20 cellular contexts compared by ENCODE assay signal in the genomic region with DNA sequence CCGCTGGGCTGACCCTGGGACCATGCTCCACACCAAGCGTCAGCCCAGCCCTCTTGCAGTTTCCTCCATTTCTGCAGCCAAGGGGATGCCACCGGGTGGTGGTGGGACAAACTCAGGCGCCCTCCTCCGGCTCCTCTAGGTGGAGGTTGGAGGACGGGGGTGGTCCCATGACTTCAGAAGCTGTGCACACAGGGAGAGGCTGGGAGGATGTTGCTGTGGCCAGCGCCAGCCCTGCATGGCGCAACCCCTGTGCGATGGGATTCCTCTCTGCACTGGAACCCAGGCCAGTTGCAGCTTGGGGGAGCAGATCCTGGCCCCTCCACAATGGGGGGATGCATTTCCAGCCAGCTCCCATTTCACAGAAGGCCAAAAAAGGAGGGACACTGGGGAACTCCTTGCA.
DNase-seq lines count a peak whose midpoint lies in the region; ATAC-seq, FAIRE-seq and TF ChIP-seq lines count a peak whose summit lies in the region.
"Had no signal": no experiment of that assay in that cellular context is flagged by ENCODE, and none has a peak within 500 bp of the region (broad histone marks: within the 10 kb centered on the region; RNA-seq: fewer than 3 reads in every experiment).

No MANE protein-coding gene starts in this region.

- H4K20me1 ChIP-seq in GM23338 (replicated peaks; ENCODE audit: insufficient read depth), result no peaks in the 10 kb centered on the region
- no peaks in the 10 kb centered on the region for H4K20me1 ChIP-seq in HepG2 (ENCODE audit: insufficient read depth, low read length)

- H3K4me2 ChIP-seq in GM23338, result no peak overlapping the region
- no peak overlapping the region for H3K4me2 ChIP-seq in HepG2 (ENCODE audit: low read depth, low read length)

- ATAC-seq in GM23338 (peak; percentile 27; the same call in 1 of the 3 replicates), HepG2 (0 out of 3 replicates have a peak, but pooled peaks have one; percentile 26)

- CTCF ChIA-PET in HepG2 (lab: Yijun Ruan, JAX; ENCODE audit: low intra/inter-chr PET ratio, low total read pairs), result no interaction called here
- CTCF ChIA-PET in CD4-positive, alpha-beta memory T cell (lab: Charles Lee; ENCODE audit: partially characterized antibody), result no interaction called here

- H3K27ac ChIP-seq in GM23338 (ENCODE audit: low read depth) (no peak overlapping the region), coronary artery (no peak overlapping the region), HepG2 (ENCODE audit: extremely low read length, insufficient read depth, low read length) (no peak overlapping the region), sigmoid colon (no peak overlapping the region)
- H3K27ac ChIP-seq in CD4-positive, alpha-beta memory T cell (ENCODE audit: low read depth, low read length), result no peak overlapping the region

- H3K9me3 ChIP-seq in HepG2 (ENCODE audit: low read length), result no peaks in the 10 kb centered on the region
- H3K9me3 ChIP-seq in sigmoid colon, result no peaks in the 10 kb centered on the region
- no peaks in the 10 kb centered on the region for H3K9me3 ChIP-seq in CD4-positive, alpha-beta memory T cell (ENCODE audit: control insufficient read depth in 1 of 2, low read length in 2 of 2)
- H3K9me3 ChIP-seq: BE2C, Caco-2 had no signal

- H3K79me2 ChIP-seq in GM23338 (replicated peaks; ENCODE audit: insufficient read depth) (no peaks in the 10 kb centered on the region), HepG2 (ENCODE audit: insufficient read depth, low read length) (no peaks in the 10 kb centered on the region)

- POLR2A ChIA-PET in HepG2 (lab: Yijun Ruan, JAX), result no interaction called here
- POLR2A ChIA-PET in CD4-positive, alpha-beta memory T cell (lab: Charles Lee; ENCODE audit: partially characterized antibody), result no interaction called here

- no peak for TF ChIP-seq CTCF in GM23338 (conservative IDR thresholded peaks at IDR 0.05; ENCODE audit: low read depth in 2 of 2)
- TF ChIP-seq CTCF in coronary artery (IDR thresholded peaks at IDR 0.05), result no peak
- TF ChIP-seq CTCF in HepG2 (CRISPR knock-in tag; IDR thresholded peaks at IDR 0.05), result no peak
- no peak for TF ChIP-seq CTCF in sigmoid colon (IDR thresholded peaks at IDR 0.05)

- H3K4me1 ChIP-seq in GM23338 (ENCODE audit: insufficient read depth) (peaks cover 11% of the 10 kb centered on the region; the same call in 1 of the 2 replicates), HepG2 (ENCODE audit: insufficient read depth, low read length) (no peaks in the 10 kb centered on the region), sigmoid colon (no peaks in the 10 kb centered on the region)
- H3K4me1 ChIP-seq in CD4-positive, alpha-beta memory T cell (ENCODE audit: insufficient read depth, low read length), result no peaks in the 10 kb centered on the region
- H3K4me1 ChIP-seq: BE2C, Caco-2 had no signal

- no peaks in the 10 kb centered on the region for H3F3A ChIP-seq in GM23338 (replicated peaks; ENCODE audit: low read depth)

- no peak overlapping the region for H3K4me3 ChIP-seq in GM23338
- no peak overlapping the region for H3K4me3 ChIP-seq in coronary artery
- no peak overlapping the region for H3K4me3 ChIP-seq in HepG2 (replicated peaks in 1 of 3; ENCODE audit: insufficient read depth in 1 of 3, low read depth in 2 of 3, low read length in 3 of 3)
- H3K4me3 ChIP-seq in sigmoid colon, result no peak overlapping the region
- no peak overlapping the region for H3K4me3 ChIP-seq in CD4-positive, alpha-beta memory T cell (ENCODE audit: low read length in 2 of 2)

- no peaks in the 10 kb centered on the region for H3K36me3 Mint-ChIP-seq in GM23338 (ENCODE audit: low read depth)
- no peaks in the 10 kb centered on the region for H3K36me3 Mint-ChIP-seq in CD4-positive, alpha-beta memory T cell
- H3K36me3 Mint-ChIP-seq: CD4-positive, CD25-positive, alpha-beta regulatory T cell had no signal

- TF ChIP-seq POLR2A in HepG2 (IDR thresholded peaks at IDR 0.05; ENCODE audit: insufficient read depth in 1 of 2, low read depth in 2 of 2, low read length in 2 of 2), result no peak
- no peak for TF ChIP-seq POLR2A in sigmoid colon (IDR thresholded peaks at IDR 0.05)

- no peaks in the 10 kb centered on the region for H3K9me3 Mint-ChIP-seq in GM23338
- H3K9me3 Mint-ChIP-seq in CD4-positive, alpha-beta memory T cell, result peaks cover 0 to 6% (median 0%) of the 10 kb centered on the region in 8 donors
- H3K9me3 Mint-ChIP-seq: H9, IgD-negative memory B cell had no signal

- no peak for FAIRE-seq in HepG2 (lab: Jason Lieb, UNC)
- FAIRE-seq: A204.1, D721Med, G401.6, GM12891, GM19239, HTR-8/SVneo had no signal

- H3K36me3 ChIP-seq in GM23338 (ENCODE audit: insufficient read depth) (no peaks in the 10 kb centered on the region), HepG2 (replicated peaks in 1 of 2; ENCODE audit: control insufficient read depth in 1 of 2, insufficient read depth in 2 of 2, low read length in 2 of 2) (no peaks in the 10 kb centered on the region), sigmoid colon (no peaks in the 10 kb centered on the region)
- no peaks in the 10 kb centered on the region for H3K36me3 ChIP-seq in CD4-positive, alpha-beta memory T cell (ENCODE audit: insufficient read depth, low read length)
- H3K36me3 ChIP-seq: BE2C had no signal

- TF ChIP-seq EP300 in HepG2 (IDR thresholded peaks at IDR 0.05; ENCODE audit: low read depth in 2 of 2, low read length in 2 of 2), result no peak
- no peak for TF ChIP-seq EP300 in HepG2 (CRISPR knock-in tag; IDR thresholded peaks at IDR 0.05; ENCODE audit: borderline replicate concordance)
- TF ChIP-seq EP300 in sigmoid colon (IDR thresholded peaks at IDR 0.05), result no peak

- no peak for TF ChIP-seq RAD21 in HepG2 (CRISPR knock-in tag; IDR thresholded peaks at IDR 0.05)

- H3K27me3 ChIP-seq in GM23338 (ENCODE audit: insufficient read depth) (no peaks in the 10 kb centered on the region), HepG2 (ENCODE audit: control insufficient read depth in 1 of 2, insufficient read depth in 2 of 2, low read length in 2 of 2) (peaks cover 7 to 60% of the 10 kb centered on the region in 2 experiments), sigmoid colon (peaks cover 0 to 52% (median 30%) of the 10 kb centered on the region in 3 donors)
- H3K27me3 ChIP-seq in CD4-positive, alpha-beta memory T cell (ENCODE audit: insufficient read depth, low read length), result no peaks in the 10 kb centered on the region

- H2AFZ ChIP-seq in GM23338, result peak overlapping the region; percentile 86
- H2AFZ ChIP-seq in HepG2 (ENCODE audit: low read length), result no peak overlapping the region

- intact Hi-C loops in HepG2 (cut with micrococcal nuclease; ENCODE audit: unreplicated experiment) (no loop called here), sigmoid colon (cut with DNase I) (no loop called here)
- intact Hi-C loops in CD4-positive, alpha-beta memory T cell (cut with micrococcal nuclease), result no loop called here

- WGBS in HepG2 (ENCODE audit: low lambda C conversion rate), result 8% methylated on average over 3 of the region's 9 CpGs
- 85 to 90% methylated on average over 9 of the region's 9 CpGs for WGBS in sigmoid colon, 2 donors

- no TSS peak for BruUV-seq in HepG2 (replicated peaks; lab: Mats Ljungman, UMichigan)

- in situ Hi-C loops in HepG2 (cut with HindIII; ENCODE audit: extremely low pct_ligation_motif_present, low pct_unique_long_range_greater_than_20kb), result no loop called here

- peaks cover 26% of the 10 kb centered on the region for H3K4me1 Mint-ChIP-seq in GM23338
- no peaks in the 10 kb centered on the region for H3K4me1 Mint-ChIP-seq in CD4-positive, alpha-beta memory T cell
- H3K4me1 Mint-ChIP-seq: CD4-positive, CD25-positive, alpha-beta regulatory T cell had no signal

- no peak for DNase-seq in GM23338 (ENCODE audit: low spot score)
- DNase-seq in coronary artery (ENCODE audit: low spot score), result peak; percentile 40
- no peak for DNase-seq in HepG2 (ENCODE audit: low spot score)
- peak; percentile 44 for DNase-seq in sigmoid colon
- no peak for DNase-seq in NCI-H526 (lab: John Stamatoyannopoulos, UW)
- DNase-seq in CD4-positive, alpha-beta memory T cell, result no peak
- DNase-seq: ACHN; BE2C; C1 segment of cervical spinal cord; Caco-2; CD4-positive, CD25-positive, alpha-beta regulatory T cell; GOT3; H9 had no signal

- peaks cover 3% of the 10 kb centered on the region for H3K27me3 Mint-ChIP-seq in GM23338 (ENCODE audit: insufficient read depth, low read depth, poor library complexity)
- peaks cover 9 to 10% of the 10 kb centered on the region in 2 donors for H3K27me3 Mint-ChIP-seq in CD4-positive, alpha-beta memory T cell

- no peak overlapping the region for H3K4me3 Mint-ChIP-seq in GM23338
- H3K4me3 Mint-ChIP-seq in CD4-positive, alpha-beta memory T cell, result no peak overlapping the region
- H3K4me3 Mint-ChIP-seq: CD4-positive, CD25-positive, alpha-beta regulatory T cell; H9 had no signal

- no peak overlapping the region for H3K27ac Mint-ChIP-seq in GM23338
- no peak overlapping the region for H3K27ac Mint-ChIP-seq in CD4-positive, alpha-beta memory T cell
- H3K27ac Mint-ChIP-seq: H9, IgD-negative memory B cell had no signal

- H3K9ac ChIP-seq in HepG2 (ENCODE audit: insufficient read depth, low read depth, low read length), result no peak overlapping the region

- no peaks in the 10 kb centered on the region for H3K9me2 ChIP-seq in GM23338 (ENCODE audit: insufficient read depth)

TF ChIP-seq in HepG2, 621 proteins besides CTCF, POLR2A, EP300 and RAD21:
- 0 out of 2 replicates have a peak, but pooled peaks have one; percentile 19 for TF ChIP-seq CEBPB (IDR thresholded peaks at IDR 0.05; ENCODE audit: borderline replicate concordance, low read depth, low read length)
- TF ChIP-seq SOX6 (IDR thresholded peaks at IDR 0.05), result no peak
- no peak for TF ChIP-seq SOX6 (CRISPR knock-in tag; IDR thresholded peaks at IDR 0.05)
- TF ChIP-seq AHR (CRISPR knock-in tag; IDR thresholded peaks at IDR 0.05), result no peak

Comparison
In these comparisons a context has a peak if more than half of its experiments do, and no peak if none do; other contexts are left out.
1. DNase-seq: peak in coronary artery (single experiment) and sigmoid colon (single experiment); none in GM23338 (single experiment), HepG2 (single experiment), NCI-H526 (0 of 2) and CD4-positive, alpha-beta memory T cell (0 of 5).